ENCODE assay signal across 24 cellular contexts in the genomic region with DNA sequence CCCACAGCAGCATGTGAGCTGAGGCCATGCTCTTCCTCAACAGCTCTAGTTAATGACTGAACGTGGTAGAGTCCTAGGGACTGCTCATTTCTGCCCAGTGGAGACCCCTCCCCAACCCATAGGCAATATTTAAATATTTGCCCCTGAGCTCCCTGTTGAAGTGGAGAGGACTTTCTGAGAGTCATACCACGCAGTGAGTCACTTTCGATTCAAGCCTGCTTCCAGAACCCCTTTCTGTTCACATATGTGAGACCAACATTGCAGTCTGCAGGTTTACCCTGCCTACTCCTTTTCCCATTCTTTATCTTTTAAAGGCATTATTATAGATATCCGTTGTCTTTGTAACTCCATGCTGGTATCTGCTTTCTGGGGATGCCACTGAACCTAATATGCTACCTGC.
"Had no signal": no experiment of that assay in that cellular context is flagged by ENCODE, and none has a peak within 500 bp of the region (broad histone marks: within the 10 kb centered on the region; RNA-seq: fewer than 3 reads in every experiment).

No MANE protein-coding gene starts in this region.

- H3K27me3 Mint-ChIP-seq: effector memory CD8-positive, alpha-beta T cell; naive B cell had no signal

- H3K36me3 ChIP-seq: esophagus squamous epithelium, gastrocnemius medialis, heart right ventricle, left lung, lower lobe of right lung had no signal

- H3K27ac Mint-ChIP-seq: effector memory CD8-positive, alpha-beta T cell; endodermal cell; naive B cell had no signal

- H3K4me1 Mint-ChIP-seq: naive B cell had no signal

- H3K4me3 ChIP-seq: coronary artery, dorsolateral prefrontal cortex, esophagus squamous epithelium, gastrocnemius medialis, heart right ventricle, left lung, lower lobe of right lung, mucosa of descending colon had no signal

- H3K9me3 ChIP-seq: esophagus squamous epithelium, gastrocnemius medialis, left lung, lower lobe of right lung had no signal

- H3K36me3 Mint-ChIP-seq: naive B cell had no signal

- H3K27me3 ChIP-seq: esophagus squamous epithelium, gastrocnemius medialis, heart right ventricle, left lung had no signal

- H3K27ac ChIP-seq: coronary artery, dorsolateral prefrontal cortex, epithelial cell of prostate, esophagus squamous epithelium, gastrocnemius medialis, heart right ventricle, left lung, lower lobe of right lung had no signal

- ATAC-seq: effector memory CD8-positive, alpha-beta T cell; esophagus mucosa; gastrocnemius medialis; heart right ventricle; left cardiac atrium; left lung; left ventricle myocardium superior; lower lobe of right lung; mucosa of descending colon had no signal

- H3K4me1 ChIP-seq: esophagus squamous epithelium, gastrocnemius medialis, heart right ventricle, left lung, lower lobe of right lung had no signal

- DNase-seq: dermis blood vessel endothelial cell; dorsolateral prefrontal cortex; effector CD4-positive, alpha-beta T cell; effector memory CD8-positive, alpha-beta T cell; endodermal cell; erythroblast; esophagus squamous epithelium; foreskin fibroblast; foreskin melanocyte; gastrocnemius medialis; glutamatergic neuron; head of caudate nucleus; heart right ventricle; hippocampal formation; left cardiac atrium; left lung; left ventricle myocardium superior; lower lobe of right lung; mesendoderm; mucosa of descending colon; naive B cell had no signal

- H3K4me3 Mint-ChIP-seq: effector memory CD8-positive, alpha-beta T cell; endodermal cell had no signal
